In the genomic region with DNA sequence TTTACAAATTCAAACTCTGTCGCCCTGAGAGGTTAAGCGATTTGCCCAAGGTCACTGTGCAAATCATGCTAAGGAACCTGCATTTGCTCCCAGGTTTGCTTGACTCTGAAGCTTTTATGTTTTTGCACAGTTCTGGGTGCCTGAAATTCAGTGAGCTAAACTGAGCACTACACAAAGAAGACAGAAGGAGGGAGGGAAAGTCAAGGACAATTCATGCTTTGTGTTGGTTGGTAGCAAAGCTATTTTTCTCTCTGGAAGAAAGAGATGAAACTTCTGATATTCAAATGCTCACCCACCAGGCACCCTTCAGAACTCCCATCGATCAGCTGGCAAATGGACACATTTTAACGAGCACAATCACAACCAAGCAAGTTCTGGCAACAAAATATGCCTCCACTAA, we compare ENCODE assay signal across 18 cellular contexts.
DNase-seq lines count a peak whose midpoint lies in the region; ATAC-seq and TF ChIP-seq lines count a peak whose summit lies in the region.
"Had no signal": no experiment of that assay in that cellular context is flagged by ENCODE, and none has a peak within 500 bp of the region (broad histone marks: within the 10 kb centered on the region; RNA-seq: fewer than 3 reads in every experiment).

No MANE protein-coding gene starts in this region.

- DNase-seq in inferior parietal cortex (ENCODE audit: extremely low spot score) (peak; percentile 47), pons (ENCODE audit: low spot score) (peak; percentile 70), testis (peak; percentile 34), NK-92 (lab: John Stamatoyannopoulos, UW; ENCODE audit: unreplicated experiment) (no peak), NCI-H226 (no peak)
- no peak for DNase-seq in activated CD4-positive, CD25-positive, alpha-beta regulatory T cell (lab: John Stamatoyannopoulos, UW)
- DNase-seq: AML-193; Calu3; CD8-positive, alpha-beta T cell; DMS79 treated with DMSO at 0.1 percent for 48 hours; GF-D8; HCEC 1CT; IMR-90 had no signal

- 49 to 57% methylated on average over 4 of the region's 4 CpGs for WGBS in testis, 2 donors

- intact Hi-C loops in testis (cut with DNase I; ENCODE audit: low total_unique reads): no loop called here

- no peak for ATAC-seq in HG02885 (IDR thresholded peaks at IDR 0.05; ENCODE audit: poor library complexity, unreplicated experiment)
- ATAC-seq: A549; CD8-positive, alpha-beta T cell; GM23338 had no signal

- peaks cover 4% of the 10 kb centered on the region for H3K4me1 ChIP-seq in testis
- H3K4me1 ChIP-seq: A549 had no signal

- no peak overlapping the region for H3K4me3 ChIP-seq in testis
- H3K4me3 ChIP-seq: A549, BLaER1, GM23338 had no signal

- TF ChIP-seq POLR2A in testis (IDR thresholded peaks at IDR 0.05): no peak

- H3K9me3 ChIP-seq in testis: no peaks in the 10 kb centered on the region
- H3K9me3 ChIP-seq: A549, BLaER1 had no signal

- no peaks in the 10 kb centered on the region for H3K27me3 ChIP-seq in testis
- H3K27me3 ChIP-seq: BLaER1 had no signal

- no peaks in the 10 kb centered on the region for H3K36me3 ChIP-seq in testis (ENCODE audit: low read depth, missing control alignments)
- H3K36me3 ChIP-seq: BLaER1 had no signal

- H3K27ac ChIP-seq in cingulate gyrus (ENCODE audit: low read depth, low read length): peak overlapping the region; percentile 78
- H3K27ac ChIP-seq in testis: no peak overlapping the region
- H3K27ac ChIP-seq: A549, BLaER1 had no signal

- no peak for TF ChIP-seq CTCF in testis (IDR thresholded peaks at IDR 0.05)

Comparison
In these comparisons a context has a peak if more than half of its experiments do, and no peak if none do; other contexts are left out.
1. DNase-seq: peak in inferior parietal cortex (single experiment), pons (single experiment) and testis (single experiment); none in NK-92 (single experiment), NCI-H226 (single experiment) and activated CD4-positive, CD25-positive, alpha-beta regulatory T cell (0 of 4).